1 cellular context compared by ENCODE assay signal in the genomic region with DNA sequence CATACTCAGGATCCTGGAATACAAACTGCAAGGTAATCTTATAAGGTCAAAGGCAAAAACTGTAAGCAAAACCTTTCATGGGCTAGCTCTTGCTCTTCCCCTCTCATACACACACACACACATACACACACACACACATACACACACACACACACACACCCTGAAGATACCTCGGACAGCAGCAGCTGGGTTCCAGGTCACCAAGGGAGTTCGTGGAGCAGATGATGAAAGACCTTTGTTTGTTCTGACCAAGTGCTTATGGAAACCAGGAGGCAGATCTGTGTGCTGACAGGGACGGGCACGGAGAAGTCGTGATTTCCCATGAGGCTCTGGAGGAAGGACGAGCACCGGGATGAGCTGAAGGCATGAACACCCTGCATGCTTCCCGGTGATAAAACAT.
TF ChIP-seq lines count a peak whose summit lies in the region.

No MANE protein-coding gene starts in this region.

TF ChIP-seq in GM23338, 12 proteins besides CTCF, POLR2A, EP300 and RAD21 (continued from another document):
- TF ChIP-seq REST (IDR thresholded peaks at IDR 0.05; ENCODE audit: unreplicated experiment) = peak; percentile 54
